In genomic region chr4:143743591-143743990, GRCh38 we compare ENCODE assay signal across 33 cellular contexts. TPM values are rescaled to one million over a fixed set of nuclear protein-coding genes. Genes with fewer than 3 reads are reported as not detected.
"Had no signal": no experiment of that assay in that cellular context is flagged by ENCODE, and none has a peak within 500 bp of the region (broad histone marks: within the 10 kb centered on the region; RNA-seq: fewer than 3 reads in every experiment).

No MANE protein-coding gene starts in this region.

- H3K27me3 Mint-ChIP-seq: activated CD4-positive, alpha-beta T cell treated with anti-CD3 and anti-CD28 coated beads, Interleukin-2, amount 10 ng/mL, durations not matched to agents 7 days and 5 days; activated naive CD8-positive, alpha-beta T cell treated with anti-CD3 and anti-CD28 coated beads for 36 hours had no signal

- H3K36me3 Mint-ChIP-seq: activated naive CD8-positive, alpha-beta T cell treated with anti-CD3 and anti-CD28 coated beads for 36 hours had no signal

- H3K4me1 Mint-ChIP-seq: activated CD4-positive, alpha-beta T cell treated with anti-CD3 and anti-CD28 coated beads, Interleukin-2, amount 10 ng/mL, durations not matched to agents 7 days and 5 days; activated naive CD8-positive, alpha-beta T cell treated with anti-CD3 and anti-CD28 coated beads for 36 hours had no signal

- ATAC-seq: activated T-cell treated with anti-CD3 and anti-CD28 coated beads, Interleukin-2, amount 50 U/mL, for 4 hours; Panc1 had no signal

- H3K4me3 Mint-ChIP-seq: activated CD4-positive, alpha-beta T cell treated with anti-CD3 and anti-CD28 coated beads, Interleukin-2, amount 10 ng/mL, durations not matched to agents 7 days and 5 days; activated naive CD8-positive, alpha-beta T cell treated with anti-CD3 and anti-CD28 coated beads for 36 hours; activated T-cell treated with anti-CD3 and anti-CD28 coated beads, Interleukin-2, amount 50 U/mL, for 4 hours; activated T-helper 1 cell treated with anti-CD3 and anti-CD28 coated beads, Interleukin-12 subunit alpha, Interleukin-12 subunit beta, Interleukin-2, Interleukin-4 antibody, amounts not matched to agents 30 ng/mL and 10 ng/mL and 1 ng/mL, durations not matched to agents 14 hours and 24 hours and 36 hours had no signal

- H3K9me3 Mint-ChIP-seq: activated CD4-positive, alpha-beta T cell treated with anti-CD3 and anti-CD28 coated beads, Interleukin-2, amount 10 ng/mL, durations not matched to agents 7 days and 5 days; activated naive CD8-positive, alpha-beta T cell treated with anti-CD3 and anti-CD28 coated beads for 36 hours; activated T-cell treated with anti-CD3 and anti-CD28 coated beads, Interleukin-2, amount 50 U/mL, for 4 hours; activated T-helper 1 cell treated with anti-CD3 and anti-CD28 coated beads, Interleukin-12 subunit alpha, Interleukin-12 subunit beta, Interleukin-2, Interleukin-4 antibody, amounts not matched to agents 30 ng/mL and 10 ng/mL and 1 ng/mL, durations not matched to agents 14 hours and 24 hours and 36 hours had no signal

- H3K27ac Mint-ChIP-seq: activated CD4-positive, alpha-beta T cell treated with anti-CD3 and anti-CD28 coated beads, Interleukin-2, amount 10 ng/mL, durations not matched to agents 7 days and 5 days; activated naive CD8-positive, alpha-beta T cell treated with anti-CD3 and anti-CD28 coated beads for 36 hours; activated T-helper 1 cell treated with anti-CD3 and anti-CD28 coated beads, Interleukin-12 subunit alpha, Interleukin-12 subunit beta, Interleukin-2, Interleukin-4 antibody, amounts not matched to agents 30 ng/mL and 10 ng/mL and 1 ng/mL, durations not matched to agents 14 hours and 24 hours and 36 hours had no signal

- DNase-seq: activated CD4-positive, alpha-beta T cell treated with anti-CD3 and anti-CD28 coated beads for 1 hour; activated CD4-positive, alpha-beta T cell treated with anti-CD3 and anti-CD28 coated beads, Interleukin-2, amount 10 ng/mL, durations not matched to agents 7 days and 5 days; activated CD4-positive, alpha-beta T cell treated with anti-CD3 and anti-CD28 coated beads, Interleukin-2, amount 50 U/mL, for 48 hours; activated CD4-positive, CD25-positive, alpha-beta regulatory T cell; activated CD8-positive, alpha-beta memory T cell treated with anti-CD3 and anti-CD28 coated beads, Interleukin-2, amount 50 U/mL, for 4 hours; activated gamma-delta T cell treated with Interleukin-2 at 50 U/mL for 16 hours; activated naive CD4-positive, alpha-beta T cell treated with anti-CD3 and anti-CD28 coated beads, Interleukin-2, amount 50 U/mL, for 16 hours; activated naive CD8-positive, alpha-beta T cell treated with anti-CD3 and anti-CD28 coated beads for 36 hours; activated T-cell treated with anti-CD3 and anti-CD28 coated beads for 4 hours; activated T-cell treated with anti-CD3 and anti-CD28 coated beads, Interleukin-2, amount 50 U/mL, for 4 hours; amniotic stem cell; aorta; Kasumi-1; KG1; MG63; NCI-H1048; NCI-H1105 treated with DMSO at 0.1 percent for 48 hours; NCI-H1436; NCI-H1694; NCI-H1930; NCI-H2081 treated with DMSO at 0.1 percent for 48 hours; NCI-H345; NCI-H524 treated with DMSO at 0.1 percent for 48 hours; SHP77; SJCRH30; T1000; WERI-Rb-1 had no signal

RNA-seq across cellular contexts. Expression of gene FREM3, which starts 43.1 kb away (rescaled TPM):
- total RNA-seq: activated CD4-positive, alpha-beta T cell treated with anti-CD3 and anti-CD28 coated beads, Interleukin-2, amount 10 ng/mL, durations not matched to agents 7 days and 5 days; activated naive CD8-positive, alpha-beta T cell treated with anti-CD3 and anti-CD28 coated beads for 36 hours; activated T-cell treated with anti-CD3 and anti-CD28 coated beads, Interleukin-2, amount 50 U/mL, for 4 hours; activated T-helper 1 cell treated with anti-CD3 and anti-CD28 coated beads, Interleukin-12 subunit alpha, Interleukin-12 subunit beta, Interleukin-2, Interleukin-4 antibody, amounts not matched to agents 30 ng/mL and 10 ng/mL and 1 ng/mL, durations not matched to agents 14 hours and 24 hours and 36 hours; cardiac muscle cell; NCI-H460; RPMI7951; SJCRH30; T-helper 2 cell treated with Interferon-gamma antibody and Interleukin-4, amounts not matched to agents 100 ng/mL and 5 ng/mL, for 36 hours had no signal
